In genomic region chr4:155758500-155759371, GRCh38 we compare ENCODE assay signal across 8 cellular contexts. TPM values are rescaled to one million over a fixed set of nuclear protein-coding genes. Genes with fewer than 3 reads are reported as not detected.
DNase-seq lines count a peak whose midpoint lies in the region; ATAC-seq and TF ChIP-seq lines count a peak whose summit lies in the region.

Gene GUCY1B1 (plus strand): TSS chr4:155759021. CDS start chr4:155759141, 120 bp downstream.

- peaks cover 4 to 9% of the 10 kb centered on the region in 2 donors for H3K36me3 Mint-ChIP-seq in activated T-cell treated with anti-CD3 and anti-CD28 coated beads, Interleukin-2, amount 50 U/mL, for 72 hours (ENCODE audit: insufficient read depth in 2 of 2)

- peak within 1 kb of the TSS; percentile 24 for H3K27ac Mint-ChIP-seq in activated T-cell treated with anti-CD3 and anti-CD28 coated beads, Interleukin-2, amount 50 U/mL, for 72 hours

- no peaks in the 10 kb centered on the region for H3K27me3 ChIP-seq in esophagus muscularis mucosa
- peaks cover 0 to 4% of the 10 kb centered on the region in 2 donors for H3K27me3 ChIP-seq in mucosa of rectum (ENCODE audit: control insufficient read depth in 2 of 2, insufficient read depth in 2 of 2, low read length in 2 of 2)

- H3K9ac ChIP-seq in mucosa of rectum (ENCODE audit: low read depth in 1 of 2, low read length in 2 of 2), result peak within 1 kb of the TSS; percentile 28 to 69

- intact Hi-C loops in esophagus muscularis mucosa (cut with DNase I), result loop anchor here (10.0 kb wide), 1 partner anchor 234 kb away; no protein-coding TSS in a partner anchor

- ATAC-seq in HG02981 (IDR thresholded peaks at IDR 0.05; ENCODE audit: unreplicated experiment), result peak; percentile 96
- ATAC-seq in activated T-cell treated with anti-CD3 and anti-CD28 coated beads, Interleukin-2, amount 50 U/mL, for 72 hours (replicated peaks in 1 of 2), result peak; percentile 98

- H3K9me3 ChIP-seq in esophagus muscularis mucosa (no peaks in the 10 kb centered on the region), mucosa of rectum (ENCODE audit: control insufficient read depth in 2 of 2, low read length in 2 of 2) (no peaks in the 10 kb centered on the region)

- no peaks in the 10 kb centered on the region for H3K4me1 Mint-ChIP-seq in activated T-cell treated with anti-CD3 and anti-CD28 coated beads, Interleukin-2, amount 50 U/mL, for 72 hours (ENCODE audit: low read depth)

- 13% methylated on average over 23 of the region's 51 CpGs for WGBS in esophagus muscularis mucosa

- H3K4me3 Mint-ChIP-seq in activated T-cell treated with anti-CD3 and anti-CD28 coated beads, Interleukin-2, amount 50 U/mL, for 72 hours, result peak within 1 kb of the TSS; percentile 49 to 67

- H3K4me1 ChIP-seq in esophagus muscularis mucosa, result peaks cover 3 to 35% (median 33%) of the 10 kb centered on the region in 4 donors
- peaks cover 0 to 2% of the 10 kb centered on the region in 2 donors for H3K4me1 ChIP-seq in mucosa of rectum (ENCODE audit: control insufficient read depth in 2 of 2, insufficient read depth in 2 of 2, low read length in 2 of 2)

- H3K36me3 ChIP-seq in esophagus muscularis mucosa (no peaks in the 10 kb centered on the region), mucosa of rectum (ENCODE audit: control insufficient read depth in 2 of 2, insufficient read depth in 2 of 2, low read length in 2 of 2) (no peaks in the 10 kb centered on the region)

- peak within 1 kb of the TSS; percentile 68 to 91 (median 76) for H3K4me3 ChIP-seq in esophagus muscularis mucosa
- peak within 1 kb of the TSS; percentile 58 to 66 for H3K4me3 ChIP-seq in mucosa of rectum (ENCODE audit: low read length in 2 of 2)

- peaks cover 0 to 2% of the 10 kb centered on the region in 2 donors for H3K9me3 Mint-ChIP-seq in activated T-cell treated with anti-CD3 and anti-CD28 coated beads, Interleukin-2, amount 50 U/mL, for 72 hours

- TF ChIP-seq EP300 in esophagus muscularis mucosa (IDR thresholded peaks at IDR 0.05), result no peak

- H3K27ac ChIP-seq in esophagus muscularis mucosa (replicated peaks in 1 of 4) (peak within 1 kb of the TSS; percentile 88 to 95 (median 90)), mucosa of rectum (ENCODE audit: low read depth in 2 of 2, low read length in 2 of 2) (peak within 1 kb of the TSS; percentile 58 to 66)

- DNase-seq in SIG-M5 treated with dmso at 0.1 percent for 504 hours (lab: John Stamatoyannopoulos, UW; ENCODE audit: unreplicated experiment) (peak; percentile 29), SIG-M5 (lab: John Stamatoyannopoulos, UW) (no peak), NCI-H82 (lab: John Stamatoyannopoulos, UW) (peak; percentile 88), esophagus muscularis mucosa (ENCODE audit: extremely low spot score) (peak; percentile 95)
- peak; percentile 69 to 86 for DNase-seq in activated T-cell treated with anti-CD3 and anti-CD28 coated beads, Interleukin-2, amount 50 U/mL, for 72 hours
- peak; percentile 78 for DNase-seq in stimulated activated CD8-positive, alpha-beta memory T cell treated with anti-CD3 and anti-CD28 coated beads, Interleukin-4, amount 100 ng/mL, for 48 hours

- TF ChIP-seq POLR2A in esophagus muscularis mucosa (IDR thresholded peaks at IDR 0.05; ENCODE audit: low read depth), result peak; percentile 11

- peak; percentile 30 to 67 (median 36) for TF ChIP-seq CTCF in esophagus muscularis mucosa (IDR thresholded peaks at IDR 0.05)

- peaks cover 26% of the 10 kb centered on the region for H3K27me3 Mint-ChIP-seq in activated T-cell treated with anti-CD3 and anti-CD28 coated beads, Interleukin-2, amount 50 U/mL, for 72 hours (ENCODE audit: low read depth)

RNA-seq across cellular contexts. Expression of gene GUCY1B1, which starts in this region (rescaled TPM):
- total RNA-seq in activated T-cell treated with anti-CD3 and anti-CD28 coated beads, Interleukin-2, amount 50 U/mL, for 72 hours, result 1 to 10 TPM in 1 of 2 donors, under 1 TPM in 1; 0.60 to 1.9 TPM
- total RNA-seq in esophagus muscularis mucosa, result 10 to 100 TPM; 30.6 to 61.9 (median 41.6) TPM

Comparison
In these comparisons a context has a peak if more than half of its experiments do, and no peak if none do; other contexts are left out.
1. RNA of gene GUCY1B1 (total RNA-seq): 30.6 to 61.9 TPM in esophagus muscularis mucosa; 0.60 to 1.9 TPM in activated T-cell treated with anti-CD3 and anti-CD28 coated beads, Interleukin-2, amount 50 U/mL, for 72 hours; every median in the first group is over 10 times any median in the second.